ENCODE assay signal across 8 cellular contexts in genomic region chr15:93088200-93088980, GRCh38. TPM values are rescaled to one million over a fixed set of nuclear protein-coding genes. Genes with fewer than 3 reads are reported as not detected.
DNase-seq lines count a peak whose midpoint lies in the region; ATAC-seq and TF ChIP-seq lines count a peak whose summit lies in the region.

No MANE protein-coding gene starts in this region.

- no peak for DNase-seq in activated CD4-positive, CD25-positive, alpha-beta regulatory T cell (lab: John Stamatoyannopoulos, UW)
- DNase-seq in HL-60 (ENCODE audit: low read depth in 1 of 2, low spot score in 1 of 2) (peak; percentile 15), cardiac muscle cell (ENCODE audit: low read depth in 1 of 2, low spot score in 1 of 2) (peak; percentile 15 to 48), NCI-H1436 (lab: John Stamatoyannopoulos, UW) (no peak), NCI-H1105 (lab: John Stamatoyannopoulos, UW) (no peak)
- peak; percentile 40 for DNase-seq in activated T-cell treated with anti-CD3 and anti-CD28 coated beads, Interleukin-2, amount 50 U/mL, for 1 hour

- H3K27ac ChIP-seq in HL-60 (replicated peaks) (no peak overlapping the region), cardiac muscle cell (no peak overlapping the region), rectal smooth muscle tissue (ENCODE audit: low read depth, low read length) (peak overlapping the region; percentile 88)

- H3K9ac ChIP-seq in rectal smooth muscle tissue (ENCODE audit: low read length), result no peak overlapping the region

- H3K4me3 ChIP-seq in HL-60 (replicated peaks; ENCODE audit: insufficient read depth, low read length) (peak overlapping the region; percentile 41), cardiac muscle cell (peak overlapping the region; percentile 27), rectal smooth muscle tissue (ENCODE audit: low read length) (peak overlapping the region; percentile 72)

- no peaks in the 10 kb centered on the region for H3K9me3 ChIP-seq in cardiac muscle cell (ENCODE audit: low read depth)

- H3K36me3 ChIP-seq in cardiac muscle cell (no peaks in the 10 kb centered on the region), rectal smooth muscle tissue (ENCODE audit: control insufficient read depth, insufficient read depth, low read length) (no peaks in the 10 kb centered on the region)

- TF ChIP-seq CTCF in HL-60 (IDR thresholded peaks at IDR 0.05; ENCODE audit: insufficient read depth, low read length) (no peak), cardiac muscle cell (IDR thresholded peaks at IDR 0.05; ENCODE audit: low read depth, low read length) (no peak)

- peak; percentile 13 to 35 for ATAC-seq in activated CD4-positive, CD25-positive, alpha-beta regulatory T cell treated with anti-CD3 and anti-CD28 coated beads, Interleukin-2, amount 50 U/mL, for 24 hours

- H3K27me3 ChIP-seq in HL-60 (ENCODE audit: insufficient read depth, poor library complexity, severe bottlenecking) (peaks cover 54% of the 10 kb centered on the region), cardiac muscle cell (peaks cover 97% of the 10 kb centered on the region), rectal smooth muscle tissue (ENCODE audit: control insufficient read depth, insufficient read depth, low read length) (peaks cover 4% of the 10 kb centered on the region)

- H3K4me1 ChIP-seq in cardiac muscle cell (ENCODE audit: low read depth), result no peaks in the 10 kb centered on the region
- peaks cover 18% of the 10 kb centered on the region for H3K4me1 ChIP-seq in rectal smooth muscle tissue (ENCODE audit: control insufficient read depth, insufficient read depth, low read length)

RNA-seq across cellular contexts. Expression of gene RGMA, which starts 0.6 kb away (rescaled TPM):
- 3.4 and 4.8 TPM in 2 replicates for total RNA-seq in cardiac muscle cell
- 1.0 and 2.3 TPM in 2 replicates for polyA plus RNA-seq in cardiac muscle cell

Comparison
In these comparisons a context has a peak if more than half of its experiments do, and no peak if none do; other contexts are left out.
1. DNase-seq: peak in HL-60 (2 of 2), activated T-cell treated with anti-CD3 and anti-CD28 coated beads, Interleukin-2, amount 50 U/mL, for 1 hour (single experiment) and cardiac muscle cell (2 of 2); none in activated CD4-positive, CD25-positive, alpha-beta regulatory T cell (0 of 4), NCI-H1436 (single experiment) and NCI-H1105 (single experiment).
2. Peak in every context shown above with its lines, with median percentiles within 50 percentile points of each other: H3K4me3 ChIP-seq.